Comparison of ENCODE assay signal across 27 cellular contexts in the genomic region with DNA sequence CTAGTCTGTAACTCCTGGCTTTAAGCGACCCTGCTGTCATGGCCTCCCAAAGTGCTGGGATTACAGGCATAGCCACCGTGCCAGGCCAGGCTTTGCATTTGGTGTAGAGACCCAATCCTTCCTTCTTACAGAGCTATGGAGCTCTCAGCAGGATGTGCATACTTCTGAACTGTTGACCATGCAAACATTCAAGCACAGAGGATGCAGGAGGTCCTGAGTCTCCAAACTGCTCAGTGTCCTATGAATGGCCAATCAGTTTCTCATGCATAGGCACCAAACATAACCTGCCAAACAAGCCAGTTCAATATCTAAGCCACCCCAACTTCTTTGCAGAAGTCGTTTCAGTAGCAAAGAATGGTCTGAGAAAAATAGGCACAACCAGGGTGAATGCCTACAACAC.
"Had no signal": no experiment of that assay in that cellular context is flagged by ENCODE, and none has a peak within 500 bp of the region (broad histone marks: within the 10 kb centered on the region; RNA-seq: fewer than 3 reads in every experiment).

No MANE protein-coding gene starts in this region.

- DNase-seq: colonic mucosa; dermis blood vessel endothelial cell; dorsolateral prefrontal cortex; effector CD4-positive, alpha-beta T cell; effector memory CD8-positive, alpha-beta T cell; erythroblast; esophagus squamous epithelium; foreskin fibroblast; foreskin melanocyte; gastrocnemius medialis; glutamatergic neuron; heart right ventricle; hippocampal formation; left cardiac atrium; left lung; left ventricle myocardium superior; lower lobe of right lung; mesenchymal stem cell; mucosa of descending colon; naive B cell had no signal

- ATAC-seq: effector memory CD8-positive, alpha-beta T cell; esophagus mucosa; gastrocnemius medialis; heart right ventricle; left cardiac atrium; left lung; left ventricle myocardium superior; lower lobe of right lung; mucosa of descending colon had no signal

- H3K9me3 ChIP-seq: colonic mucosa, esophagus squamous epithelium, gastrocnemius medialis, heart right ventricle, left lung, lower lobe of right lung, mucosa of descending colon had no signal

- H3K36me3 ChIP-seq: colonic mucosa, esophagus squamous epithelium, gastrocnemius medialis, heart right ventricle, left lung, lower lobe of right lung had no signal

- H3K4me1 ChIP-seq: colonic mucosa, gastrocnemius medialis had no signal

- H3K27ac Mint-ChIP-seq: effector memory CD8-positive, alpha-beta T cell; endodermal cell; mesothelial cell of epicardium; naive B cell had no signal

- H3K27me3 ChIP-seq: colonic mucosa, dorsolateral prefrontal cortex, esophagus squamous epithelium, gastrocnemius medialis, heart right ventricle, left lung had no signal

- H3K27ac ChIP-seq: colonic mucosa, dorsolateral prefrontal cortex, epithelial cell of prostate, esophagus squamous epithelium, gastrocnemius medialis, heart right ventricle, left lung, lower lobe of right lung had no signal

- H3K27me3 Mint-ChIP-seq: effector memory CD8-positive, alpha-beta T cell; naive B cell had no signal

- H3K4me3 ChIP-seq: colonic mucosa, dorsolateral prefrontal cortex, esophagus squamous epithelium, gastrocnemius medialis, heart right ventricle, left lung, lower lobe of right lung, mucosa of descending colon had no signal

- FAIRE-seq: endometrium, islet of Langerhans, keratinocyte had no signal

- H3K4me3 Mint-ChIP-seq: effector memory CD8-positive, alpha-beta T cell; endodermal cell; mesothelial cell of epicardium; naive B cell had no signal

- H3K9me3 Mint-ChIP-seq: effector memory CD8-positive, alpha-beta T cell had no signal
